Comparison of ENCODE assay signal across 19 cellular contexts in genomic region chr2:128413014-128413717, GRCh38.
DNase-seq lines count a peak whose midpoint lies in the region; ATAC-seq and TF ChIP-seq lines count a peak whose summit lies in the region.
"Had no signal": no experiment of that assay in that cellular context is flagged by ENCODE, and none has a peak within 500 bp of the region (broad histone marks: within the 10 kb centered on the region; RNA-seq: fewer than 3 reads in every experiment).

No MANE protein-coding gene starts in this region.

- TF ChIP-seq CTCF in lower lobe of right lung (IDR thresholded peaks at IDR 0.05), result no peak

- no peaks in the 10 kb centered on the region for H3K36me3 ChIP-seq in BLaER1 treated with 17β-estradiol and CSF1 and Interleukin-3, amounts not matched to agents 10 nM and 100 nM
- no peaks in the 10 kb centered on the region for H3K36me3 ChIP-seq in KOPT-K1 (ENCODE audit: insufficient read depth, low read length)
- no peaks in the 10 kb centered on the region for H3K36me3 ChIP-seq in lower lobe of right lung
- H3K36me3 ChIP-seq: ascending aorta, thoracic aorta had no signal

- no peaks in the 10 kb centered on the region for H3K27me3 ChIP-seq in BLaER1 treated with 17β-estradiol and CSF1 and Interleukin-3, amounts not matched to agents 10 nM and 100 nM
- no peaks in the 10 kb centered on the region for H3K27me3 ChIP-seq in lower lobe of right lung (ENCODE audit: low read depth)
- H3K27me3 ChIP-seq: ascending aorta, dorsolateral prefrontal cortex had no signal

- no peak overlapping the region for H3K9ac ChIP-seq in BLaER1 treated with 17β-estradiol and CSF1 and Interleukin-3, amounts not matched to agents 10 nM and 100 nM

- H3K9me3 ChIP-seq in BLaER1 treated with 17β-estradiol and CSF1 and Interleukin-3, amounts not matched to agents 10 nM and 100 nM (replicated peaks in 1 of 11), result no peaks in the 10 kb centered on the region; a peak in 1 of 22 replicates
- no peaks in the 10 kb centered on the region for H3K9me3 ChIP-seq in KOPT-K1 (ENCODE audit: insufficient read depth, low read length, poor library complexity, severe bottlenecking)
- H3K9me3 ChIP-seq in lower lobe of right lung, result no peaks in the 10 kb centered on the region
- H3K9me3 ChIP-seq: ascending aorta, thoracic aorta had no signal

- intact Hi-C loops in posterior vena cava (cut with DNase I), result no loop called here
- intact Hi-C loops in lower lobe of right lung (cut with DNase I), result no loop called here

- H3K27ac ChIP-seq in BLaER1 treated with 17β-estradiol and CSF1 and Interleukin-3, amounts not matched to agents 10 nM and 100 nM, result no peak overlapping the region
- H3K27ac ChIP-seq in KOPT-K1 (ENCODE audit: low read depth, low read length, poor library complexity, severe bottlenecking) (peak overlapping the region; percentile 84), lower lobe of right lung (no peak overlapping the region)
- H3K27ac ChIP-seq: ascending aorta, dorsolateral prefrontal cortex, thoracic aorta had no signal

- H3K4me1 ChIP-seq in BLaER1 treated with 17β-estradiol and CSF1 and Interleukin-3, amounts not matched to agents 10 nM and 100 nM, result peaks cover 21 to 50% (median 36%) of the 10 kb centered on the region in 10 experiments
- H3K4me1 ChIP-seq in lower lobe of right lung, result no peaks in the 10 kb centered on the region
- H3K4me1 ChIP-seq: ascending aorta had no signal

- ATAC-seq in GM19324 (IDR thresholded peaks at IDR 0.05; ENCODE audit: low FRiP score, unreplicated experiment) (no peak), GM21619 (IDR thresholded peaks at IDR 0.05; ENCODE audit: unreplicated experiment) (no peak), HG02885 (IDR thresholded peaks at IDR 0.05; ENCODE audit: poor library complexity, unreplicated experiment) (no peak), lower lobe of right lung (no peak)
- ATAC-seq: stimulated activated memory B cell treated with anti-CD40 and anti-IgM and Interleukin-4, amounts not matched to agents 10 μg/mL and 1 μg/mL and 100 μg/mL, for 72 hours had no signal

- H4K20me1 ChIP-seq in BLaER1 treated with 17β-estradiol and CSF1 and Interleukin-3, amounts not matched to agents 10 nM and 100 nM, result no peaks in the 10 kb centered on the region

- no peak overlapping the region for H3K4me3 ChIP-seq in BLaER1 treated with 17β-estradiol and CSF1 and Interleukin-3, amounts not matched to agents 10 nM and 100 nM
- no peak overlapping the region for H3K4me3 ChIP-seq in lower lobe of right lung
- H3K4me3 ChIP-seq: ascending aorta, dorsolateral prefrontal cortex, thoracic aorta had no signal

- peak overlapping the region in 8 of 11 experiments; percentile 34 to 83 (median 66); a peak in 16 of 22 replicates for H3K4me2 ChIP-seq in BLaER1 treated with 17β-estradiol and CSF1 and Interleukin-3, amounts not matched to agents 10 nM and 100 nM

- DNase-seq in ecto neural progenitor cell (ENCODE audit: low spot score), result peak; percentile 16
- DNase-seq in posterior vena cava (ENCODE audit: low spot score), result peak; percentile 60
- DNase-seq in lower lobe of right lung, result no peak
- DNase-seq: ACHN; activated CD4-positive, alpha-beta T cell treated with anti-CD3 and anti-CD28 coated beads, Interleukin-2, amount 10 ng/mL, durations not matched to agents 24 days and 14 days; activated naive CD8-positive, alpha-beta T cell treated with anti-CD3 and anti-CD28 coated beads for 36 hours; caudate nucleus; kidney glomerular epithelial cell; naive B cell; stimulated activated CD4-positive, alpha-beta T cell treated with anti-CD3 and anti-CD28 coated beads, Interleukin-2, amount 100 ng/mL, for 48 hours had no signal
